24 cellular contexts compared by ENCODE assay signal in genomic region chr11:95693298-95693697, GRCh38.
"Had no signal": no experiment of that assay in that cellular context is flagged by ENCODE, and none has a peak within 500 bp of the region (broad histone marks: within the 10 kb centered on the region; RNA-seq: fewer than 3 reads in every experiment).

No MANE protein-coding gene starts in this region.

- DNase-seq: islet precursor cell; left ventricle myocardium inferior; midbrain; mucosa of descending colon; naive thymus-derived CD8-positive, alpha-beta T cell; nucleus accumbens; pancreas; posterior cingulate gyrus; retina; right cardiac atrium; spleen; stimulated activated CD4-positive, alpha-beta T cell treated with anti-CD3 and anti-CD28 coated beads, Interleukin-4, amount 100 ng/mL, for 4 hours; stimulated activated CD8-positive, alpha-beta memory T cell treated with anti-CD3 and anti-CD28 coated beads, Interleukin-4, amount 100 ng/mL, for 48 hours; stimulated activated naive CD4-positive, alpha-beta T cell treated with Interleukin-2 at 50 U/mL for 16 hours; stimulated activated naive CD8-positive, alpha-beta T cell treated with anti-CD3 and anti-CD28 coated beads, Interleukin-15, amount 100 ng/mL, for 72 hours; substantia nigra; transverse colon; upper lobe of left lung had no signal

- FAIRE-seq: pancreas had no signal

- ATAC-seq: mucosa of descending colon; naive thymus-derived CD8-positive, alpha-beta T cell; pancreas; right cardiac atrium; sciatic nerve; stimulated activated naive CD8-positive, alpha-beta T cell treated with anti-CD3 and anti-CD28 coated beads, Interleukin-15, amount 100 ng/mL, for 72 hours had no signal

- H3K4me3 ChIP-seq: hepatocyte, left ventricle myocardium inferior, lung, mucosa of descending colon, pancreas, prostate gland, skin epidermis, spleen, transverse colon, upper lobe of left lung, vagina had no signal

- H3K4me2 ChIP-seq: hepatocyte had no signal

- H3K27me3 ChIP-seq: hepatocyte, pancreas, spleen, upper lobe of left lung, vagina had no signal

- H3K9me3 ChIP-seq: mucosa of descending colon, pancreas, prostate gland, transverse colon, upper lobe of left lung, vagina had no signal

- H3K27ac ChIP-seq: hepatocyte, left ventricle myocardium inferior, pancreas, prostate gland, skin epidermis, transverse colon, upper lobe of left lung, vagina had no signal

- H3K4me1 ChIP-seq: pancreas, prostate gland, transverse colon, vagina had no signal

- H3K36me3 ChIP-seq: left ventricle myocardium inferior, pancreas, prostate gland, spleen, transverse colon, upper lobe of left lung, vagina had no signal

- H3K79me2 ChIP-seq: hepatocyte had no signal

- H2AFZ ChIP-seq: hepatocyte had no signal
